20 cellular contexts compared by ENCODE assay signal in the genomic region with DNA sequence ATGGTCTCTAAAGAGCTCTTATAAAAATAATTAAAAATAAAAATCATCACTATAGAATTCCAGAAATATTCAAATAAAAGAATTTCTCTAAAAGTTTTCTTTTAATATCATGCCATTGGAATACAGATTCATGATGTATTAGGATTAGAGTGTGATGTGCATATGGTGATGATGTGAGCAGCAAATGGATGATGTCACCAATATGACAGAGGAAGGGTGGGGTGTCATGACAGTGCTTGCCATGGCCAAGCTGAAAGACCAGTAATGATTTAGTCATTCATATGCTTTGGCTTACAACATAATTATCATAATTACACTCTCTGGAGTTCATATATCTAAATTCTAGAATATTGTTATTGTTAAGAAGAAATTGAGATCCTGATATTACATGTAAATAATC. TPM values are rescaled to one million over a fixed set of nuclear protein-coding genes. Genes with fewer than 3 reads are reported as not detected.
DNase-seq lines count a peak whose midpoint lies in the region; ATAC-seq, FAIRE-seq and TF ChIP-seq lines count a peak whose summit lies in the region.
"Had no signal": no experiment of that assay in that cellular context is flagged by ENCODE, and none has a peak within 500 bp of the region (broad histone marks: within the 10 kb centered on the region; RNA-seq: fewer than 3 reads in every experiment).

No MANE protein-coding gene starts in this region.

- no peak overlapping the region for H2AFZ ChIP-seq in HepG2 (ENCODE audit: low read length)

- H3K36me3 ChIP-seq in HepG2 (replicated peaks in 1 of 2; ENCODE audit: control insufficient read depth in 1 of 2, insufficient read depth in 2 of 2, low read length in 2 of 2) (peaks cover 7 to 41% of the 10 kb centered on the region in 2 experiments), right lobe of liver (no peaks in the 10 kb centered on the region), bronchial epithelial cell (ENCODE audit: control insufficient read depth, insufficient read depth, low read length) (peaks cover 2% of the 10 kb centered on the region)

- TF ChIP-seq POLR2A in HepG2 (IDR thresholded peaks at IDR 0.05; ENCODE audit: insufficient read depth in 1 of 2, low read depth in 2 of 2, low read length in 2 of 2) (no peak), right lobe of liver (IDR thresholded peaks at IDR 0.05) (no peak)

- no peak overlapping the region for H3K4me3 ChIP-seq in HepG2 (replicated peaks in 1 of 3; ENCODE audit: insufficient read depth in 1 of 3, low read depth in 2 of 3, low read length in 3 of 3)
- no peak overlapping the region for H3K4me3 ChIP-seq in right lobe of liver
- H3K4me3 ChIP-seq in bronchial epithelial cell (ENCODE audit: low read depth, low read length) = no peak overlapping the region
- H3K4me3 ChIP-seq: GM12878 had no signal

- TF ChIP-seq RAD21 in HepG2 (CRISPR knock-in tag; IDR thresholded peaks at IDR 0.05) = no peak

- no peak for TF ChIP-seq EP300 in HepG2 (IDR thresholded peaks at IDR 0.05; ENCODE audit: low read depth in 2 of 2, low read length in 2 of 2)
- TF ChIP-seq EP300 in HepG2 (CRISPR knock-in tag; IDR thresholded peaks at IDR 0.05; ENCODE audit: borderline replicate concordance) = no peak

- no peaks in the 10 kb centered on the region for H3K79me2 ChIP-seq in HepG2 (ENCODE audit: insufficient read depth, low read length)

- peaks cover 15% of the 10 kb centered on the region for H3K4me1 ChIP-seq in HepG2 (ENCODE audit: insufficient read depth, low read length)
- no peaks in the 10 kb centered on the region for H3K4me1 ChIP-seq in right lobe of liver

- FAIRE-seq in HepG2 (lab: Jason Lieb, UNC) = no peak
- FAIRE-seq in bronchial epithelial cell (lab: Jason Lieb, UNC) = no peak
- FAIRE-seq: GM12878, H1 had no signal

- H3K9ac ChIP-seq in HepG2 (ENCODE audit: insufficient read depth, low read depth, low read length) = no peak overlapping the region

- no peak overlapping the region for H3K4me2 ChIP-seq in HepG2 (ENCODE audit: low read depth, low read length)

- intact Hi-C loops in HepG2 (cut with micrococcal nuclease; ENCODE audit: unreplicated experiment) = no loop called here
- intact Hi-C loops in right lobe of liver (cut with DNase I) = no loop called here

- CTCF ChIA-PET in HepG2 (lab: Yijun Ruan, JAX; ENCODE audit: low intra/inter-chr PET ratio, low total read pairs) = no interaction called here

- H3K27ac ChIP-seq in HepG2 (ENCODE audit: extremely low read length, insufficient read depth, low read length) (no peak overlapping the region), right lobe of liver (no peak overlapping the region)

- TF ChIP-seq CTCF in HepG2 (CRISPR knock-in tag; IDR thresholded peaks at IDR 0.05) = no peak
- no peak for TF ChIP-seq CTCF in right lobe of liver (IDR thresholded peaks at IDR 0.05)
- no peak for TF ChIP-seq CTCF in bronchial epithelial cell (IDR thresholded peaks at IDR 0.05; ENCODE audit: insufficient read depth, low read length, severe bottlenecking)

- ATAC-seq in HepG2 (no peak), right lobe of liver (no peak), esophagus mucosa (peak; percentile 63)
- ATAC-seq: GM12878 had no signal

- no TSS peak for BruUV-seq in HepG2 (replicated peaks; lab: Mats Ljungman, UMichigan)

- POLR2A ChIA-PET in HepG2 (lab: Yijun Ruan, JAX) = no interaction called here

- no peak for DNase-seq in HepG2 (ENCODE audit: low spot score)
- no peak for DNase-seq in right lobe of liver
- peak; percentile 22 for DNase-seq in bronchial epithelial cell (ENCODE audit: low read depth)
- no peak for DNase-seq in OCI-M2 (lab: John Stamatoyannopoulos, UW; ENCODE audit: unreplicated experiment)
- no peak for DNase-seq in AG08395 (ENCODE audit: low spot score)
- no peak for DNase-seq in NOMO-1 (lab: John Stamatoyannopoulos, UW; ENCODE audit: unreplicated experiment in 2 of 2)
- DNase-seq: 8988T; BE2C; C1 segment of cervical spinal cord; CD4-positive, CD25-positive, alpha-beta regulatory T cell; CD8-positive, alpha-beta memory T cell; COR-L47; DMS 273 treated with DMSO at 0.1 percent for 48 hours; DMS53; DND-41; EL; H9 had no signal

- in situ Hi-C loops in HepG2 (cut with HindIII; ENCODE audit: extremely low pct_ligation_motif_present, low pct_unique_long_range_greater_than_20kb) = no loop called here

- H3K27me3 ChIP-seq in HepG2 (ENCODE audit: control insufficient read depth in 1 of 2, insufficient read depth in 2 of 2, low read length in 2 of 2) = no peaks in the 10 kb centered on the region
- H3K27me3 ChIP-seq in right lobe of liver = no peaks in the 10 kb centered on the region
- H3K27me3 ChIP-seq in bronchial epithelial cell (ENCODE audit: control insufficient read depth, insufficient read depth, low read length) = no peaks in the 10 kb centered on the region
- H3K27me3 ChIP-seq: BE2C had no signal

- H3K9me3 ChIP-seq in HepG2 (ENCODE audit: low read length) (peaks cover 17% of the 10 kb centered on the region), right lobe of liver (no peaks in the 10 kb centered on the region)

- H4K20me1 ChIP-seq in HepG2 (ENCODE audit: insufficient read depth, low read length) = no peaks in the 10 kb centered on the region

TF ChIP-seq in HepG2, 621 proteins besides CTCF, POLR2A, EP300 and RAD21:
- TF ChIP-seq MBNL3 (CRISPR knock-in tag; conservative IDR thresholded peaks at IDR 0.05) (no peak), CREB1 (IDR thresholded peaks at IDR 0.05) (peak; percentile 77), CREB1 (CRISPR knock-in tag; IDR thresholded peaks at IDR 0.05) (no peak), ATF7 (IDR thresholded peaks at IDR 0.05) (peak; percentile 93), ATF7 (CRISPR knock-in tag; IDR thresholded peaks at IDR 0.05) (no peak)
- TF ChIP-seq, protein P1, sequence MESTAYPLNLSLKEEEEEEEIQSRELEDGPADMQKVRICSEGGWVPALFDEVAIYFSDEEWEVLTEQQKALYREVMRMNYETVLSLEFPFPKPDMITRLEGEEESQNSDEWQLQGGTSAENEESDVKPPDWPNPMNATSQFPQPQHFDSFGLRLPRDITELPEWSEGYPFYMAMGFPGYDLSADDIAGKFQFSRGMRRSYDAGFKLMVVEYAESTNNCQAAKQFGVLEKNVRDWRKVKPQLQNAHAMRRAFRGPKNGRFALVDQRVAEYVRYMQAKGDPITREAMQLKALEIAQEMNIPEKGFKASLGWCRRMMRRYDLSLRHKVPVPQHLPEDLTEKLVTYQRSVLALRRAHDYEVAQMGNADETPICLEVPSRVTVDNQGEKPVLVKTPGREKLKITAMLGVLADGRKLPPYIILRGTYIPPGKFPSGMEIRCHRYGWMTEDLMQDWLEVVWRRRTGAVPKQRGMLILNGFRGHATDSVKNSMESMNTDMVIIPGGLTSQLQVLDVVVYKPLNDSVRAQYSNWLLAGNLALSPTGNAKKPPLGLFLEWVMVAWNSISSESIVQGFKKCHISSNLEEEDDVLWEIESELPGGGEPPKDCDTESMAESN (CRISPR knock-in tag; conservative IDR thresholded peaks at IDR 0.05) = no peak

RNA-seq across cellular contexts. Expression of gene TTC32, which starts 27.4 kb away (rescaled TPM):
- 18.5 and 21.6 TPM in 2 replicates for total RNA-seq in HepG2 (2016; rRNA removed; fragmentation: Illumina TruSeq; extraction: Trizol)
- 3.0 and 3.8 TPM in 2 replicates for total RNA-seq in HepG2 (2016; cell fraction: cytosol; rRNA removed; fragmentation: Illumina TruSeq; extraction: Trizol; ENCODE audit: low read depth)
- 16.3 and 24.1 TPM in 2 replicates for total RNA-seq in HepG2 (2016; cell fraction: insoluble cytoplasmic fraction; rRNA removed; fragmentation: Illumina TruSeq; extraction: Trizol)
- 6.2 and 7.0 TPM in 2 replicates for total RNA-seq in HepG2 (2016; cell fraction: membrane; rRNA removed; fragmentation: Illumina TruSeq; extraction: Trizol)
- total RNA-seq in HepG2 (2016; cell fraction: nucleus; rRNA removed; fragmentation: Illumina TruSeq; extraction: Trizol) = 45.3 and 49.4 TPM in 2 replicates
- 31.8 and 38.3 TPM in 2 replicates for polyA plus RNA-seq in HepG2 (2011; rRNA removed)
- 13.5 and 15.6 TPM in 2 replicates for polyA plus RNA-seq in HepG2 (2011; cell fraction: cytosol; rRNA removed)
- 66.0 and 79.3 TPM in 2 replicates for polyA plus RNA-seq in HepG2 (2011; cell fraction: nucleus; rRNA removed)
- 26.1 and 41.0 TPM in 2 replicates for polyA plus RNA-seq in HepG2 (2012)
- 2.9 TPM in 2 replicates for polyA plus RNA-seq in HepG2 (2016; cell fraction: cytosol; fragmentation: Illumina TruSeq; extraction: Trizol; ENCODE audit: low read depth)
- polyA plus RNA-seq in HepG2 (2016; cell fraction: insoluble cytoplasmic fraction; fragmentation: Illumina TruSeq; extraction: Trizol; ENCODE audit: low read depth) = 21.5 and 26.4 TPM in 2 replicates
- 5.4 and 6.1 TPM in 2 replicates for polyA plus RNA-seq in HepG2 (2016; cell fraction: membrane; fragmentation: Illumina TruSeq; extraction: Trizol; ENCODE audit: low read depth)
- polyA plus RNA-seq in HepG2 (2016; cell fraction: nucleus; fragmentation: Illumina TruSeq; extraction: Trizol; ENCODE audit: insufficient read depth, low read depth) = 65.4 and 67.3 TPM in 2 replicates
- 14.4 and 14.7 TPM in 2 replicates for polyA minus RNA-seq in HepG2 (2011; rRNA and poly(A)+ RNA removed; ENCODE audit: low replicate concordance)
- 5.5 and 7.4 TPM in 2 replicates for polyA minus RNA-seq in HepG2 (2011; cell fraction: cytosol; rRNA and poly(A)+ RNA removed)
- polyA minus RNA-seq in HepG2 (2011; cell fraction: nucleus; rRNA and poly(A)+ RNA removed) = 107 and 122 TPM in 2 replicates
- total RNA-seq in right lobe of liver = 1 to 10 TPM; 2.4 to 5.5 (median 3.8) TPM
- total RNA-seq in bronchial epithelial cell = 4.2 and 7.7 TPM in 2 replicates
- total RNA-seq in esophagus mucosa = 7.8 TPM
